Comparison of ENCODE assay signal across 5 cellular contexts in genomic region chr7:144584741-144585140, GRCh38.
"Had no signal": no experiment of that assay in that cellular context is flagged by ENCODE, and none has a peak within 500 bp of the region (broad histone marks: within the 10 kb centered on the region; RNA-seq: fewer than 3 reads in every experiment).

No MANE protein-coding gene starts in this region.

- ATAC-seq: GM23338, K562 had no signal

- H3K4me3 ChIP-seq: GM23338, K562 had no signal

- DNase-seq: H9, HCEC 1CT, IMR-90 had no signal
